7 cellular contexts compared by ENCODE assay signal in genomic region chr5:53481354-53481886, GRCh38. TPM values are rescaled to one million over a fixed set of nuclear protein-coding genes. Genes with fewer than 3 reads are reported as not detected.
A peak's percentile ranks its signal among the peaks of the same experiment; 100 is the strongest.
DNase-seq lines count a peak whose midpoint lies in the region; ATAC-seq and TF ChIP-seq lines count a peak whose summit lies in the region.

No MANE protein-coding gene starts in this region.

- CTCF ChIA-PET in activated CD8-positive, alpha-beta T cell treated with anti-CD3 and anti-CD28 coated beads for 36 hours (lab: Charles Lee): interaction anchor here (0.7 to 1.3 kb wide), 4 partner anchors 203 to 747 kb away, joined by 3 to 4 read pairs (median 4); partner anchors contain the start of gene MOCS2

- no peak for TF ChIP-seq CTCF in HFF-Myc (IDR thresholded peaks at IDR 0.05; ENCODE audit: low read depth, low read length, missing control alignments)
- no peak for TF ChIP-seq CTCF in activated CD8-positive, alpha-beta T cell treated with anti-CD3 and anti-CD28 coated beads for 36 hours (IDR thresholded peaks at IDR 0.05)

- peaks cover 44% of the 10 kb centered on the region for H3K27me3 Mint-ChIP-seq in activated CD8-positive, alpha-beta T cell treated with anti-CD3 and anti-CD28 coated beads for 36 hours
- peaks cover 48 to 62% of the 10 kb centered on the region in 2 donors for H3K27me3 Mint-ChIP-seq in stimulated activated naive B cell treated with anti-CD40 and anti-IgM and Interleukin-4, amounts not matched to agents 10 μg/mL and 1 μg/mL and 100 μg/mL, for 72 hours

- no peaks in the 10 kb centered on the region for H3K9me3 ChIP-seq in iPS-15b (ENCODE audit: control insufficient read depth, insufficient read depth, low read length)

- intact Hi-C loops in activated CD8-positive, alpha-beta T cell treated with anti-CD3 and anti-CD28 coated beads for 36 hours (cut with micrococcal nuclease): no loop called here

- peaks cover 6% of the 10 kb centered on the region for H3K4me1 ChIP-seq in iPS-15b (ENCODE audit: control insufficient read depth, insufficient read depth, low read length)

- peak overlapping the region; percentile 17 for H3K9ac ChIP-seq in iPS-15b (ENCODE audit: low read depth, low read length)

- peaks cover 7% of the 10 kb centered on the region for H3K36me3 ChIP-seq in iPS-15b (ENCODE audit: control insufficient read depth, insufficient read depth, low read length)

- no peak for ATAC-seq in activated CD8-positive, alpha-beta T cell treated with anti-CD3 and anti-CD28 coated beads for 36 hours
- ATAC-seq in stimulated activated naive B cell treated with anti-CD40 and anti-IgM and Interleukin-4, amounts not matched to agents 10 μg/mL and 1 μg/mL and 100 μg/mL, for 72 hours (replicated peaks): no peak
- ATAC-seq in GM18909 (IDR thresholded peaks at IDR 0.05; ENCODE audit: poor library complexity, unreplicated experiment): no peak

- no peaks in the 10 kb centered on the region for H3K27me3 ChIP-seq in iPS-15b (ENCODE audit: control insufficient read depth, insufficient read depth, low read length)

- H3K4me1 Mint-ChIP-seq in activated CD8-positive, alpha-beta T cell treated with anti-CD3 and anti-CD28 coated beads for 36 hours (ENCODE audit: low read depth): peaks cover 31% of the 10 kb centered on the region
- peaks cover 20 to 47% of the 10 kb centered on the region in 2 donors for H3K4me1 Mint-ChIP-seq in stimulated activated naive B cell treated with anti-CD40 and anti-IgM and Interleukin-4, amounts not matched to agents 10 μg/mL and 1 μg/mL and 100 μg/mL, for 72 hours

- peak overlapping the region; percentile 79 for H3K4me3 Mint-ChIP-seq in activated CD8-positive, alpha-beta T cell treated with anti-CD3 and anti-CD28 coated beads for 36 hours
- H3K4me3 Mint-ChIP-seq in stimulated activated naive B cell treated with anti-CD40 and anti-IgM and Interleukin-4, amounts not matched to agents 10 μg/mL and 1 μg/mL and 100 μg/mL, for 72 hours: peak overlapping the region; percentile 88 to 92

- H3K4me3 ChIP-seq in HFF-Myc (replicated peaks; ENCODE audit: low read depth, low read length) (peak overlapping the region; percentile 95), iPS-15b (ENCODE audit: low read depth, low read length) (peak overlapping the region; percentile 90)

- H3K27ac Mint-ChIP-seq in activated CD8-positive, alpha-beta T cell treated with anti-CD3 and anti-CD28 coated beads for 36 hours: no peak overlapping the region
- no peak overlapping the region for H3K27ac Mint-ChIP-seq in stimulated activated naive B cell treated with anti-CD40 and anti-IgM and Interleukin-4, amounts not matched to agents 10 μg/mL and 1 μg/mL and 100 μg/mL, for 72 hours

- POLR2A ChIA-PET in activated CD8-positive, alpha-beta T cell treated with anti-CD3 and anti-CD28 coated beads for 36 hours (lab: Charles Lee): interaction anchor here (0.6 kb wide), 2 partner anchors 10 to 802 kb away, joined by 3 read pairs; no protein-coding TSS in a partner anchor

- DNase-seq in HFF-Myc (ENCODE audit: extremely low read depth, low read depth): no peak
- no peak for DNase-seq in activated CD8-positive, alpha-beta T cell treated with anti-CD3 and anti-CD28 coated beads for 36 hours
- DNase-seq in stimulated activated naive B cell treated with anti-CD40 and anti-IgM and Interleukin-4, amounts not matched to agents 10 μg/mL and 1 μg/mL and 100 μg/mL, for 72 hours: no peak
- no peak for DNase-seq in activated CD4-positive, alpha-beta T cell treated with anti-CD3 and anti-CD28 coated beads for 48 hours
- DNase-seq in GF-D8 (lab: John Stamatoyannopoulos, UW): no peak

- no peaks in the 10 kb centered on the region for H3K36me3 Mint-ChIP-seq in activated CD8-positive, alpha-beta T cell treated with anti-CD3 and anti-CD28 coated beads for 36 hours (ENCODE audit: low read depth)
- peaks cover 0 to 4% of the 10 kb centered on the region in 2 donors for H3K36me3 Mint-ChIP-seq in stimulated activated naive B cell treated with anti-CD40 and anti-IgM and Interleukin-4, amounts not matched to agents 10 μg/mL and 1 μg/mL and 100 μg/mL, for 72 hours

- no peaks in the 10 kb centered on the region for H3K9me3 Mint-ChIP-seq in activated CD8-positive, alpha-beta T cell treated with anti-CD3 and anti-CD28 coated beads for 36 hours
- no peaks in the 10 kb centered on the region for H3K9me3 Mint-ChIP-seq in stimulated activated naive B cell treated with anti-CD40 and anti-IgM and Interleukin-4, amounts not matched to agents 10 μg/mL and 1 μg/mL and 100 μg/mL, for 72 hours

RNA-seq across cellular contexts. Expression of gene FST, which starts 1.0 kb away (rescaled TPM):
- under 1 TPM; 0.16 to 0.43 TPM for total RNA-seq in activated CD8-positive, alpha-beta T cell treated with anti-CD3 and anti-CD28 coated beads for 36 hours
